7 cellular contexts compared by ENCODE assay signal in genomic region chr12:5442251-5443006, GRCh38. TPM values are rescaled to one million over a fixed set of nuclear protein-coding genes. Genes with fewer than 3 reads are reported as not detected.
DNase-seq lines count a peak whose midpoint lies in the region; ATAC-seq and TF ChIP-seq lines count a peak whose summit lies in the region.

No MANE protein-coding gene starts in this region.

- H3K4me3 ChIP-seq in GM23248 (no peak overlapping the region), colonic mucosa (no peak overlapping the region)

- no peaks in the 10 kb centered on the region for H3K9me2 ChIP-seq in GM23248 (ENCODE audit: insufficient read depth)

- no peaks in the 10 kb centered on the region for H3K36me3 ChIP-seq in GM23248 (ENCODE audit: low read depth)
- H3K36me3 ChIP-seq in colonic mucosa, result no peaks in the 10 kb centered on the region

- H3K36me3 Mint-ChIP-seq in activated T-helper 1 cell treated with anti-CD3 and anti-CD28 coated beads, Interleukin-12 subunit alpha, Interleukin-12 subunit beta, Interleukin-2, Interleukin-4 antibody, amounts not matched to agents 30 ng/mL and 10 ng/mL and 1 ng/mL, durations not matched to agents 14 hours and 24 hours and 36 hours (ENCODE audit: low read depth), result no peaks in the 10 kb centered on the region

- no peaks in the 10 kb centered on the region for H3K4me1 Mint-ChIP-seq in activated T-helper 1 cell treated with anti-CD3 and anti-CD28 coated beads, Interleukin-12 subunit alpha, Interleukin-12 subunit beta, Interleukin-2, Interleukin-4 antibody, amounts not matched to agents 30 ng/mL and 10 ng/mL and 1 ng/mL, durations not matched to agents 14 hours and 24 hours and 36 hours (ENCODE audit: low read depth)

- WGBS in GM23248 (ENCODE audit: low coverage in 1 of 2, low lambda C conversion rate in 2 of 2, missing lambda C conversion rate in 2 of 2), 2 experiments, result 48 to 51% methylated on average over 11 of the region's 11 CpGs

- no peak overlapping the region for H3K4me3 Mint-ChIP-seq in activated T-helper 1 cell treated with anti-CD3 and anti-CD28 coated beads, Interleukin-12 subunit alpha, Interleukin-12 subunit beta, Interleukin-2, Interleukin-4 antibody, amounts not matched to agents 30 ng/mL and 10 ng/mL and 1 ng/mL, durations not matched to agents 14 hours and 24 hours and 36 hours

- H3K9ac ChIP-seq in GM23248 (no peak overlapping the region), colonic mucosa (ENCODE audit: low read depth in 2 of 2, low read length in 2 of 2) (no peak overlapping the region)

- DNase-seq in GM23248 (peak; percentile 78), NCI-H2227 treated with DMSO at 0.1 percent for 48 hours (lab: John Stamatoyannopoulos, UW) (peak; percentile 55), colonic mucosa (no peak), midbrain (lab: John Stamatoyannopoulos, UW) (peak; percentile 36)
- no peak for DNase-seq in stimulated activated CD4-positive, alpha-beta T cell treated with anti-CD3 and anti-CD28 coated beads, Interleukin-15, amount 100 ng/mL, for 24 hours
- no peak for DNase-seq in activated T-helper 1 cell treated with anti-CD3 and anti-CD28 coated beads, Interleukin-12 subunit alpha, Interleukin-12 subunit beta, Interleukin-2, Interleukin-4 antibody, amounts not matched to agents 30 ng/mL and 10 ng/mL and 1 ng/mL, durations not matched to agents 14 hours and 24 hours and 36 hours (ENCODE audit: low spot score)

- H3K9me3 ChIP-seq in GM23248 (ENCODE audit: low read depth), result no peaks in the 10 kb centered on the region
- H3K9me3 ChIP-seq in colonic mucosa, result no peaks in the 10 kb centered on the region

- H3K9me3 Mint-ChIP-seq in activated T-helper 1 cell treated with anti-CD3 and anti-CD28 coated beads, Interleukin-12 subunit alpha, Interleukin-12 subunit beta, Interleukin-2, Interleukin-4 antibody, amounts not matched to agents 30 ng/mL and 10 ng/mL and 1 ng/mL, durations not matched to agents 14 hours and 24 hours and 36 hours, result no peaks in the 10 kb centered on the region

- TF ChIP-seq CTCF in colonic mucosa (IDR thresholded peaks at IDR 0.05), result peak; percentile 55

- peak overlapping the region; percentile 13 for H3K4me2 ChIP-seq in GM23248 (ENCODE audit: unreplicated experiment)

- H3K27me3 ChIP-seq in GM23248 (replicated peaks; ENCODE audit: insufficient read depth) (no peaks in the 10 kb centered on the region; the same call in none of the 2 replicates), colonic mucosa (no peaks in the 10 kb centered on the region)

- no peaks in the 10 kb centered on the region for H3K79me2 ChIP-seq in GM23248 (ENCODE audit: insufficient read depth)

- no peak overlapping the region for H2AFZ ChIP-seq in GM23248

- ATAC-seq in HG02938 (IDR thresholded peaks at IDR 0.05; ENCODE audit: unreplicated experiment), result no peak

- H3K27ac ChIP-seq in GM23248 (no peak overlapping the region), colonic mucosa (no peak overlapping the region)

- intact Hi-C loops in colonic mucosa (cut with DNase I), result loop anchor here (2.0 to 5.0 kb wide), 2 partner anchors 270 to 420 kb away; no protein-coding TSS in a partner anchor
- intact Hi-C loops in activated T-helper 1 cell treated with anti-CD3 and anti-CD28 coated beads, Interleukin-12 subunit alpha, Interleukin-12 subunit beta, Interleukin-2, Interleukin-4 antibody, amounts not matched to agents 30 ng/mL and 10 ng/mL and 1 ng/mL, durations not matched to agents 14 hours and 24 hours and 36 hours (cut with micrococcal nuclease), result no loop called here

- no peaks in the 10 kb centered on the region for H4K20me1 ChIP-seq in GM23248 (ENCODE audit: insufficient read depth)

- in situ Hi-C loops in GM23248 (cut with MboI), result loop anchor here (25.0 kb wide), 1 partner anchor 255 kb away; no protein-coding TSS in a partner anchor

- H3K27me3 Mint-ChIP-seq in activated T-helper 1 cell treated with anti-CD3 and anti-CD28 coated beads, Interleukin-12 subunit alpha, Interleukin-12 subunit beta, Interleukin-2, Interleukin-4 antibody, amounts not matched to agents 30 ng/mL and 10 ng/mL and 1 ng/mL, durations not matched to agents 14 hours and 24 hours and 36 hours (ENCODE audit: insufficient read depth), result peaks cover 4% of the 10 kb centered on the region

- no peak overlapping the region for H3K27ac Mint-ChIP-seq in activated T-helper 1 cell treated with anti-CD3 and anti-CD28 coated beads, Interleukin-12 subunit alpha, Interleukin-12 subunit beta, Interleukin-2, Interleukin-4 antibody, amounts not matched to agents 30 ng/mL and 10 ng/mL and 1 ng/mL, durations not matched to agents 14 hours and 24 hours and 36 hours

- 0 out of 2 replicates have a peak, but pooled peaks cover 9% of the 10 kb centered on the region for H3F3A ChIP-seq in GM23248 (ENCODE audit: insufficient read depth)

- H3K4me1 ChIP-seq in GM23248 (ENCODE audit: insufficient read depth) (peaks cover 39% of the 10 kb centered on the region), colonic mucosa (no peaks in the 10 kb centered on the region)

RNA-seq across cellular contexts. Expression of gene NTF3, which starts 10.5 kb away (rescaled TPM):
- 1.0 and 4.8 TPM in 2 replicates for total RNA-seq in GM23248 (2014; rRNA removed; shearing (Covaris generic))
- polyA plus RNA-seq in GM23248 (2016; fragmentation: Nextera tagmentation; extraction: Ambion mirVana), result 6.0 and 6.2 TPM in 2 replicates
- under 1 TPM; 0.37 to 0.49 TPM for total RNA-seq in colonic mucosa
- total RNA-seq in activated T-helper 1 cell treated with anti-CD3 and anti-CD28 coated beads, Interleukin-12 subunit alpha, Interleukin-12 subunit beta, Interleukin-2, Interleukin-4 antibody, amounts not matched to agents 30 ng/mL and 10 ng/mL and 1 ng/mL, durations not matched to agents 14 hours and 24 hours and 36 hours, result not detected in 2 replicates

Comparison
In these comparisons a context has a peak if more than half of its experiments do, and no peak if none do; other contexts are left out.
1. DNase-seq: peak in GM23248 (single experiment), NCI-H2227 treated with DMSO at 0.1 percent for 48 hours (single experiment) and midbrain (single experiment); none in colonic mucosa (single experiment), stimulated activated CD4-positive, alpha-beta T cell treated with anti-CD3 and anti-CD28 coated beads, Interleukin-15, amount 100 ng/mL, for 24 hours (single experiment) and activated T-helper 1 cell treated with anti-CD3 and anti-CD28 coated beads, Interleukin-12 subunit alpha, Interleukin-12 subunit beta, Interleukin-2, Interleukin-4 antibody, amounts not matched to agents 30 ng/mL and 10 ng/mL and 1 ng/mL, durations not matched to agents 14 hours and 24 hours and 36 hours (single experiment).